In the genomic region with DNA sequence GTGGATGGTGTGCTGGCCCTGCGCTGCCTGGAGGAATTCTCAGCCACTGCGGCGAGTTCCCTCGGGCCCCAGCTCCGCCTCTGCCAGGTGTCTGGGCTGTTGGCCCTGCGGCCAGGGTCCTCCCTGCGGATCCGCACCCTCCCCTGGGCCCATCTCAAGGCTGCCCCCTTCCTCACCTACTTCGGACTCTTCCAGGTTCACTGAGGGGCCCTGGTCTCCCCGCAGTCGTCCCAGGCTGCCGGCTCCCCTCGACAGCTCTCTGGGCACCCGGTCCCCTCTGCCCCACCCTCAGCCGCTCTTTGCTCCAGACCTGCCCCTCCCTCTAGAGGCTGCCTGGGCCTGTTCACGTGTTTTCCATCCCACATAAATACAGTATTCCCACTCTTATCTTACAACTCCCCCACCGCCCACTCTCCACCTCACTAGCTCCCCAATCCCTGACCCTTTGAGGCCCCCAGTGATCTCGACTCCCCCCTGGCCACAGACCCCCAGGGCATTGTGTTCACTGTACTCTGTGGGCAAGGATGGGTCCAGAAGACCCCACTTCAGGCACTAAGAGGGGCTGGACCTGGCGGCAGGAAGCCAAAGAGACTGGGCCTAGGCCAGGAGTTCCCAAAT, we compare ENCODE assay signal across 11 cellular contexts. TPM values are rescaled to one million over a fixed set of nuclear protein-coding genes. Genes with fewer than 3 reads are reported as not detected.
A peak's percentile ranks its signal among the peaks of the same experiment; 100 is the strongest.
DNase-seq lines count a peak whose midpoint lies in the region; ATAC-seq, FAIRE-seq and TF ChIP-seq lines count a peak whose summit lies in the region.
"Had no signal": no experiment of that assay in that cellular context is flagged by ENCODE, and none has a peak within 500 bp of the region (broad histone marks: within the 10 kb centered on the region; RNA-seq: fewer than 3 reads in every experiment).

No MANE protein-coding gene starts in this region.

- TF ChIP-seq CTCF in GM23338 (conservative IDR thresholded peaks at IDR 0.05; ENCODE audit: low read depth in 2 of 2) = no peak
- TF ChIP-seq CTCF in GM12878 (IDR thresholded peaks at IDR 0.05 in 2 of 3, conservative IDR thresholded peaks at IDR 0.05 in 1 of 3; ENCODE audit: control insufficient read depth in 2 of 3, extremely low read depth in 1 of 3, insufficient read depth in 1 of 3, low read depth in 3 of 3, low read length in 3 of 3) = no peak
- no peak for TF ChIP-seq CTCF in left lung (IDR thresholded peaks at IDR 0.05)
- TF ChIP-seq CTCF in spleen (IDR thresholded peaks at IDR 0.05 in 8 of 11, conservative IDR thresholded peaks at IDR 0.05 in 3 of 11) = no peak

- POLR2A ChIA-PET in GM12878 (lab: Charles Lee) = interaction anchor here (0.5 to 4.2 kb wide), 5 partner anchors 27 to 317 kb away, joined by 3 to 36 read pairs (median 7); a partner anchor contains a TSS
- POLR2A ChIA-PET in naive thymus-derived CD8-positive, alpha-beta T cell (lab: Charles Lee) = interaction anchor here (0.8 to 2.7 kb wide), 4 partner anchors 8 to 120 kb away, joined by 3 to 14 read pairs (median 4); a partner anchor contains a TSS

- no peak for TF ChIP-seq RAD21 in GM12878 (IDR thresholded peaks at IDR 0.05; ENCODE audit: insufficient read depth, low read depth, low read length)

- DNase-seq in GM23338 (ENCODE audit: low spot score) (peak; percentile 54), GM12878 (ENCODE audit: low read depth, low spot score) (no peak), left lung (no peak), spleen (no peak), head of caudate nucleus (no peak), pons (ENCODE audit: low spot score) (no peak)
- no peak for DNase-seq in naive thymus-derived CD8-positive, alpha-beta T cell
- DNase-seq: CD8-positive, alpha-beta T cell; stimulated activated CD4-positive, alpha-beta T cell treated with anti-CD3 and anti-CD28 coated beads, Interleukin-1b, Interleukin-23, amount 100 ng/mL, for 48 hours had no signal

- SMC1A ChIA-PET in GM12878 (lab: Charles Lee; ENCODE audit: uncharacterized antibody, unreplicated experiment) = interaction anchor here (0.7 to 4.9 kb wide), 11 partner anchors 16 to 121 kb away, joined by 3 to 35 read pairs (median 4); a partner anchor contains a TSS

- RAD21 ChIA-PET in GM12878 (lab: Charles Lee; ENCODE audit: unreplicated experiment) = interaction anchor here (1.1 to 4.9 kb wide), 4 partner anchors 10 to 202 kb away, joined by 3 to 84 read pairs (median 18); a partner anchor contains a TSS

- ATAC-seq in GM23338 (peak; percentile 2), GM12878 (no peak), left lung (no peak), HG02938 (IDR thresholded peaks at IDR 0.05; ENCODE audit: unreplicated experiment) (no peak)
- ATAC-seq in naive thymus-derived CD8-positive, alpha-beta T cell = no peak
- ATAC-seq: CD8-positive, alpha-beta T cell had no signal

- peaks cover 24% of the 10 kb centered on the region for H3K27me3 Mint-ChIP-seq in GM23338 (ENCODE audit: insufficient read depth, low read depth, poor library complexity)
- no peaks in the 10 kb centered on the region for H3K27me3 Mint-ChIP-seq in naive thymus-derived CD8-positive, alpha-beta T cell
- H3K27me3 Mint-ChIP-seq: stimulated activated naive CD8-positive, alpha-beta T cell treated with anti-CD3 and anti-CD28 coated beads, Interleukin-15, amount 100 ng/mL, for 72 hours had no signal

- CTCF ChIA-PET in GM12878 (lab: Yijun Ruan, JAX) = interaction anchor here (0.8 to 6.2 kb wide), 5 partner anchors 11 to 201 kb away, joined by 3 to 192 read pairs (median 17); a partner anchor contains a TSS

- in situ Hi-C loops in GM12878 (cut with MboI) = loop anchor here (25.0 kb wide), 1 partner anchor 520 kb away; a partner anchor contains a TSS

- TF ChIP-seq EP300 in GM12878 (IDR thresholded peaks at IDR 0.05; ENCODE audit: borderline replicate concordance in 1 of 2, control insufficient read depth in 1 of 2, low read depth in 2 of 2, low read length in 2 of 2) = no peak

- H3K9ac ChIP-seq in GM12878 (ENCODE audit: control insufficient read depth, insufficient read depth, low read length) = peak overlapping the region; percentile 70

- H3K9me3 ChIP-seq in GM12878 (replicated peaks; ENCODE audit: control insufficient read depth, insufficient read depth, low read length) (no peaks in the 10 kb centered on the region), left lung (no peaks in the 10 kb centered on the region), spleen (no peaks in the 10 kb centered on the region)

- H3K9me3 Mint-ChIP-seq in GM23338 = no peaks in the 10 kb centered on the region
- H3K9me3 Mint-ChIP-seq in naive thymus-derived CD8-positive, alpha-beta T cell = no peaks in the 10 kb centered on the region
- H3K9me3 Mint-ChIP-seq: CD8-positive, alpha-beta T cell; stimulated activated naive CD8-positive, alpha-beta T cell treated with anti-CD3 and anti-CD28 coated beads, Interleukin-15, amount 100 ng/mL, for 72 hours had no signal

- BruUV-seq in GM12878 (replicated peaks; lab: Mats Ljungman, UMichigan) = no TSS peak

- H3K4me3 ChIP-seq in GM23338 = peak overlapping the region; percentile 41
- no peak overlapping the region for H3K4me3 ChIP-seq in GM12878
- peak overlapping the region in 1 of 2 donors; percentile 82 for H3K4me3 ChIP-seq in left lung
- H3K4me3 ChIP-seq in spleen = peak overlapping the region in 1 of 8 donors; percentile 92

- no peaks in the 10 kb centered on the region for H3K36me3 ChIP-seq in GM23338 (ENCODE audit: insufficient read depth)
- H3K36me3 ChIP-seq in GM12878 (ENCODE audit: control insufficient read depth in 2 of 2, insufficient read depth in 2 of 2, low read length in 1 of 2) = no peaks in the 10 kb centered on the region
- H3K36me3 ChIP-seq in left lung = peaks cover 0 to 9% of the 10 kb centered on the region in 2 donors
- peaks cover 0 to 28% (median 0%) of the 10 kb centered on the region in 6 donors for H3K36me3 ChIP-seq in spleen

- H3K9me2 ChIP-seq in GM23338 (ENCODE audit: insufficient read depth) = no peaks in the 10 kb centered on the region

- TF ChIP-seq POLR2A in GM12878 (IDR thresholded peaks at IDR 0.05; ENCODE audit: low read depth, low read length) (no peak), spleen (IDR thresholded peaks at IDR 0.05) (no peak)

- H3K36me3 Mint-ChIP-seq in GM23338 (ENCODE audit: low read depth) = peaks cover under 1% of the 10 kb centered on the region; the same call in 1 of the 3 replicates
- H3K36me3 Mint-ChIP-seq in naive thymus-derived CD8-positive, alpha-beta T cell = peaks cover 0 to 11% (median 0%) of the 10 kb centered on the region in 3 donors

- H3K4me1 Mint-ChIP-seq in GM23338 = peaks cover 50% of the 10 kb centered on the region
- peaks cover 46 to 77% (median 72%) of the 10 kb centered on the region in 4 donors for H3K4me1 Mint-ChIP-seq in naive thymus-derived CD8-positive, alpha-beta T cell

- H3K4me2 ChIP-seq in GM23338 = peak overlapping the region; percentile 80
- H3K4me2 ChIP-seq in GM12878 (ENCODE audit: control insufficient read depth, insufficient read depth) = peak overlapping the region; percentile 92; the same call in 1 of the 2 replicates

- peak overlapping the region; percentile 10; the same call in 1 of the 3 replicates for H3K4me3 Mint-ChIP-seq in GM23338
- peak overlapping the region in 2 of 10 donors; percentile 6 to 75 for H3K4me3 Mint-ChIP-seq in naive thymus-derived CD8-positive, alpha-beta T cell

- H3K27me3 ChIP-seq in GM23338 (ENCODE audit: insufficient read depth) (no peaks in the 10 kb centered on the region), GM12878 (replicated peaks in 1 of 2; ENCODE audit: control insufficient read depth in 2 of 2, insufficient read depth in 2 of 2, low read length in 1 of 2) (no peaks in the 10 kb centered on the region), left lung (no peaks in the 10 kb centered on the region), spleen (replicated peaks in 1 of 7) (no peaks in the 10 kb centered on the region)

- peaks cover 37% of the 10 kb centered on the region for H3K4me1 ChIP-seq in GM23338 (ENCODE audit: insufficient read depth)
- H3K4me1 ChIP-seq in GM12878 (ENCODE audit: control insufficient read depth, insufficient read depth, low read length) = peaks cover 49% of the 10 kb centered on the region
- H3K4me1 ChIP-seq in left lung = peaks cover 32 to 71% of the 10 kb centered on the region in 2 donors
- peaks cover 30 to 95% (median 66%) of the 10 kb centered on the region in 6 donors for H3K4me1 ChIP-seq in spleen

- H2AFZ ChIP-seq in GM23338 (peak overlapping the region; percentile 91), GM12878 (ENCODE audit: control insufficient read depth, low read depth, low read length) (no peak overlapping the region; the same call in 1 of the 2 replicates)

- FAIRE-seq in GM12878 (lab: Jason Lieb, UNC) = no peak

- intact Hi-C loops in GM12878 (cut with micrococcal nuclease; ENCODE audit: unreplicated experiment) = no loop called here
- intact Hi-C loops in left lung (cut with DNase I) = no loop called here
- intact Hi-C loops in spleen (cut with DNase I; ENCODE audit: low total_unique reads) = no loop called here
- intact Hi-C loops in head of caudate nucleus (cut with DNase I) = no loop called here

- H4K20me1 ChIP-seq in GM23338 (replicated peaks; ENCODE audit: insufficient read depth) (no peaks in the 10 kb centered on the region), GM12878 (ENCODE audit: control insufficient read depth, insufficient read depth) (no peaks in the 10 kb centered on the region)

- H3F3A ChIP-seq in GM23338 (replicated peaks; ENCODE audit: low read depth) = peaks cover 20% of the 10 kb centered on the region

- H3K79me2 ChIP-seq in GM23338 (replicated peaks; ENCODE audit: insufficient read depth) (peaks cover 3% of the 10 kb centered on the region), GM12878 (ENCODE audit: control insufficient read depth, insufficient read depth, low read length) (peaks cover 9% of the 10 kb centered on the region)

- no peak overlapping the region for H3K27ac Mint-ChIP-seq in GM23338
- H3K27ac Mint-ChIP-seq in naive thymus-derived CD8-positive, alpha-beta T cell = peak overlapping the region in 4 of 10 donors; percentile 6 to 83 (median 48)

- H3K27ac ChIP-seq in GM23338 (ENCODE audit: low read depth) = no peak overlapping the region
- H3K27ac ChIP-seq in GM12878 (ENCODE audit: control insufficient read depth, insufficient read depth) = peak overlapping the region; percentile 84; the same call in 1 of the 2 replicates
- peak overlapping the region; percentile 93 to 97 for H3K27ac ChIP-seq in left lung
- peak overlapping the region; percentile 81 to 98 (median 94) for H3K27ac ChIP-seq in spleen

- WGBS in GM12878 (ENCODE audit: insufficient coverage, insufficient replicate concordance, low lambda C conversion rate, missing lambda C conversion rate) = 66% methylated on average over 18 of the region's 19 CpGs
- 73 to 80% (median 77%) methylated on average over 17 to 19 of the region's 19 CpGs for WGBS in spleen, 5 donors

RNA-seq across cellular contexts. Expression of a gene that starts 1.3 kb away (rescaled TPM):
- 1.5 TPM in 1 of 2 replicates, not detected in the other for total RNA-seq in GM23338 (2014; rRNA removed; shearing (Covaris generic))
- 1.9 and 2.2 TPM in 2 replicates for polyA plus RNA-seq in GM23338 (2016; fragmentation: Nextera tagmentation; extraction: Ambion mirVana)
- total RNA-seq in GM12878 (2013; cell fraction: nucleolus; rRNA removed) = 13.9 and 18.6 TPM in 2 replicates
- 7.6 and 9.3 TPM in 2 replicates for total RNA-seq in GM12878 (2014; rRNA removed)
- total RNA-seq in GM12878 (2014; rRNA removed; fragmentation: Illumina TruSeq; extraction: Trizol) = 6.0 and 6.1 TPM in 2 replicates
- total RNA-seq in GM12878 (2021) = 14.5 and 14.6 TPM in 2 replicates
- 7.1 TPM for polyA plus RNA-seq in GM12878 (2011; ENCODE audit: low read depth)
- 10.0 and 11.3 TPM in 2 replicates for polyA plus RNA-seq in GM12878 (2011; rRNA removed)
- polyA plus RNA-seq in GM12878 (2011; cell fraction: cytosol; rRNA removed) = 9.6 and 11.2 TPM in 2 replicates
- polyA plus RNA-seq in GM12878 (2011; cell fraction: nucleus; rRNA removed) = 39.8 and 46.6 TPM in 2 replicates
- 7.7 and 8.9 TPM in 2 replicates for polyA plus RNA-seq in GM12878 (2012)
- polyA plus RNA-seq in GM12878 (2014; fragmentation: Illumina TruSeq; extraction: Trizol) = 10.0 and 10.8 TPM in 2 replicates
- under 1 TPM; 0.56 to 0.84 TPM for polyA plus RNA-seq in GM12878 (2014; fragmentation: Nextera tagmentation; extraction: Ambion mirVana)
- 10.7 and 12.1 TPM in 2 replicates for polyA plus RNA-seq in GM12878 (2014; rRNA removed)
- 10 to 100 TPM in 1 of 2 experiments, 1 to 10 TPM in 1; 9.4 to 10.2 TPM for polyA plus RNA-seq in GM12878 (2016; fragmentation: Nextera tagmentation; extraction: Ambion mirVana)
- polyA minus RNA-seq in GM12878 (2011; rRNA and poly(A)+ RNA removed) = 5.6 and 6.7 TPM in 2 replicates
- 2.2 and 4.0 TPM in 2 replicates for polyA minus RNA-seq in GM12878 (2011; cell fraction: cytosol; rRNA and poly(A)+ RNA removed)
- 10.5 and 14.1 TPM in 2 replicates for polyA minus RNA-seq in GM12878 (2011; cell fraction: nucleus; rRNA and poly(A)+ RNA removed)
- 10 to 100 TPM; 79.2 to 87.4 TPM for total RNA-seq in left lung
- 10 to 100 TPM; 14.5 to 54.0 (median 31.6) TPM for total RNA-seq in spleen
- 10 to 100 TPM; 19.9 to 23.4 (median 20.5) TPM for polyA plus RNA-seq in spleen
- 1 to 10 TPM; 2.9 to 3.0 TPM for total RNA-seq in naive thymus-derived CD8-positive, alpha-beta T cell
- 1 to 10 TPM; 1.2 to 3.7 (median 2.1) TPM for polyA plus RNA-seq in naive thymus-derived CD8-positive, alpha-beta T cell

RNA-seq across cellular contexts. Expression of a gene that starts 4.5 kb away (rescaled TPM):
- total RNA-seq in GM23338 (2014; rRNA removed; shearing (Covaris generic)) = 125 and 138 TPM in 2 replicates
- polyA plus RNA-seq in GM23338 (2016; fragmentation: Nextera tagmentation; extraction: Ambion mirVana) (5.5 and 6.5 TPM in 2 replicates), GM12878 (2011; rRNA removed) (74.0 and 99.9 TPM in 2 replicates), GM12878 (2014; fragmentation: Illumina TruSeq; extraction: Trizol) (113 and 134 TPM in 2 replicates), GM12878 (2014; fragmentation: Nextera tagmentation; extraction: Ambion mirVana) (1 to 10 TPM; 1.8 TPM), GM12878 (2014; rRNA removed) (78.3 and 81.9 TPM in 2 replicates), GM12878 (2016; fragmentation: Nextera tagmentation; extraction: Ambion mirVana) (1 to 10 TPM; 5.1 to 6.5 TPM), spleen (10 to 100 TPM; 43.1 to 52.7 (median 45.6) TPM)
- total RNA-seq in GM12878 (2013; cell fraction: nucleolus; rRNA removed) = 41.1 and 48.2 TPM in 2 replicates
- total RNA-seq in GM12878 (2014; rRNA removed) (88.4 and 88.8 TPM in 2 replicates), GM12878 (2014; rRNA removed; fragmentation: Illumina TruSeq; extraction: Trizol) (77.5 and 78.4 TPM in 2 replicates), GM12878 (2021) (67.0 and 72.8 TPM in 2 replicates), left lung (10 to 100 TPM; 43.5 to 48.6 TPM), spleen (10 to 100 TPM; 36.3 to 71.7 (median 42.9) TPM)
- polyA plus RNA-seq in GM12878 (2011; ENCODE audit: low read depth) = 52.4 TPM
- 86.2 and 87.5 TPM in 2 replicates for polyA plus RNA-seq in GM12878 (2011; cell fraction: cytosol; rRNA removed)
- 122 and 132 TPM in 2 replicates for polyA plus RNA-seq in GM12878 (2011; cell fraction: nucleus; rRNA removed)
- 28.4 and 30.1 TPM in 2 replicates for polyA plus RNA-seq in GM12878 (2012)
- 65.7 and 76.4 TPM in 2 replicates for polyA minus RNA-seq in GM12878 (2011; rRNA and poly(A)+ RNA removed)
- polyA minus RNA-seq in GM12878 (2011; cell fraction: cytosol; rRNA and poly(A)+ RNA removed) = 27.5 and 33.0 TPM in 2 replicates
- 16.3 and 29.1 TPM in 2 replicates for polyA minus RNA-seq in GM12878 (2011; cell fraction: nucleus; rRNA and poly(A)+ RNA removed)
- total RNA-seq in naive thymus-derived CD8-positive, alpha-beta T cell = 10 to 100 TPM; 48.0 to 56.8 TPM
- polyA plus RNA-seq in naive thymus-derived CD8-positive, alpha-beta T cell = 10 to 100 TPM; 13.8 to 14.1 (median 14.0) TPM

RNA-seq across cellular contexts. Expression of a gene that starts 8.4 kb away (rescaled TPM):
- 1.6 and 6.0 TPM in 2 replicates for total RNA-seq in GM23338 (2014; rRNA removed; shearing (Covaris generic))
- 3.5 and 5.1 TPM in 2 replicates for polyA plus RNA-seq in GM23338 (2016; fragmentation: Nextera tagmentation; extraction: Ambion mirVana)
- total RNA-seq in GM12878 (2013; cell fraction: nucleolus; rRNA removed) = 1.0 TPM in 2 replicates
- total RNA-seq in GM12878 (2014; rRNA removed) = 4.3 and 5.8 TPM in 2 replicates
- 2.9 and 3.2 TPM in 2 replicates for total RNA-seq in GM12878 (2014; rRNA removed; fragmentation: Illumina TruSeq; extraction: Trizol)
- 6.7 and 7.0 TPM in 2 replicates for total RNA-seq in GM12878 (2021)
- 3.0 TPM for polyA plus RNA-seq in GM12878 (2011; ENCODE audit: low read depth)
- 1.3 and 2.5 TPM in 2 replicates for polyA plus RNA-seq in GM12878 (2011; rRNA removed)
- 3.5 and 4.0 TPM in 2 replicates for polyA plus RNA-seq in GM12878 (2011; cell fraction: cytosol; rRNA removed)
- 1.2 and 1.8 TPM in 2 replicates for polyA plus RNA-seq in GM12878 (2011; cell fraction: nucleus; rRNA removed)
- polyA plus RNA-seq in GM12878 (2012) = 4.3 and 7.2 TPM in 2 replicates
- polyA plus RNA-seq in GM12878 (2014; fragmentation: Illumina TruSeq; extraction: Trizol) = 1.1 and 2.6 TPM in 2 replicates
- polyA plus RNA-seq in GM12878 (2014; fragmentation: Nextera tagmentation; extraction: Ambion mirVana) = under 1 TPM; 0.32 to 0.53 TPM
- polyA plus RNA-seq in GM12878 (2014; rRNA removed) = 5.0 and 5.1 TPM in 2 replicates
- 1 to 10 TPM; 1.2 to 1.6 TPM for polyA plus RNA-seq in GM12878 (2016; fragmentation: Nextera tagmentation; extraction: Ambion mirVana)
- 0.62 and 2.3 TPM in 2 replicates for polyA minus RNA-seq in GM12878 (2011; rRNA and poly(A)+ RNA removed)
- polyA minus RNA-seq in GM12878 (2011; cell fraction: cytosol; rRNA and poly(A)+ RNA removed) = 0.94 TPM in 1 of 2 replicates, not detected in the other
- not detected in 2 replicates for polyA minus RNA-seq in GM12878 (2011; cell fraction: nucleus; rRNA and poly(A)+ RNA removed)
- 10 to 100 TPM; 48.5 to 50.5 TPM for total RNA-seq in left lung
- total RNA-seq in spleen = 10 to 100 TPM; 37.4 to 64.6 (median 60.5) TPM
- polyA plus RNA-seq in spleen = 10 to 100 TPM; 46.5 to 65.0 (median 49.3) TPM
- 10 to 100 TPM; 25.7 to 26.6 TPM for total RNA-seq in naive thymus-derived CD8-positive, alpha-beta T cell
- 10 to 100 TPM; 19.3 to 28.6 (median 25.8) TPM for polyA plus RNA-seq in naive thymus-derived CD8-positive, alpha-beta T cell

RNA-seq across cellular contexts. Expression of a gene that starts 22.2 kb away (rescaled TPM):
- 0.62 TPM in 1 of 2 replicates, not detected in the other for total RNA-seq in GM23338 (2014; rRNA removed; shearing (Covaris generic))
- polyA plus RNA-seq in GM23338 (2016; fragmentation: Nextera tagmentation; extraction: Ambion mirVana) (not detected in 2 replicates), GM12878 (2011; rRNA removed) (2.7 and 6.9 TPM in 2 replicates), GM12878 (2014; fragmentation: Illumina TruSeq; extraction: Trizol) (3.0 and 6.1 TPM in 2 replicates), GM12878 (2014; fragmentation: Nextera tagmentation; extraction: Ambion mirVana) (1 to 10 TPM; 3.7 to 5.0 TPM), GM12878 (2014; rRNA removed) (4.2 and 4.3 TPM in 2 replicates), GM12878 (2016; fragmentation: Nextera tagmentation; extraction: Ambion mirVana) (1 to 10 TPM; 3.2 to 3.9 TPM), spleen (100 to 1,000 TPM in 1 of 3 donors, 10 to 100 TPM in 2; 52.5 to 236 (median 86.1) TPM)
- 2.3 and 4.1 TPM in 2 replicates for total RNA-seq in GM12878 (2013; cell fraction: nucleolus; rRNA removed)
- total RNA-seq in GM12878 (2014; rRNA removed) (2.6 and 3.4 TPM in 2 replicates), GM12878 (2014; rRNA removed; fragmentation: Illumina TruSeq; extraction: Trizol) (3.7 TPM in 2 replicates), GM12878 (2021) (2.6 and 3.2 TPM in 2 replicates), left lung (100 to 1,000 TPM; 305 to 427 TPM), spleen (100 to 1,000 TPM; 177 to 387 (median 271) TPM)
- polyA plus RNA-seq in GM12878 (2011; ENCODE audit: low read depth) = 4.0 TPM
- polyA plus RNA-seq in GM12878 (2011; cell fraction: cytosol; rRNA removed) = 6.2 and 6.4 TPM in 2 replicates
- 3.3 and 6.3 TPM in 2 replicates for polyA plus RNA-seq in GM12878 (2011; cell fraction: nucleus; rRNA removed)
- polyA plus RNA-seq in GM12878 (2012) = 7.1 and 7.6 TPM in 2 replicates
- 1.8 and 3.2 TPM in 2 replicates for polyA minus RNA-seq in GM12878 (2011; rRNA and poly(A)+ RNA removed)
- 2.0 and 4.3 TPM in 2 replicates for polyA minus RNA-seq in GM12878 (2011; cell fraction: cytosol; rRNA and poly(A)+ RNA removed)
- 2.5 and 11.0 TPM in 2 replicates for polyA minus RNA-seq in GM12878 (2011; cell fraction: nucleus; rRNA and poly(A)+ RNA removed)
- total RNA-seq in naive thymus-derived CD8-positive, alpha-beta T cell = 1 to 10 TPM; 4.4 to 4.6 TPM
- polyA plus RNA-seq in naive thymus-derived CD8-positive, alpha-beta T cell = under 1 TPM; 0.15 to 0.59 (median 0.31) TPM

RNA-seq across cellular contexts. Expression of a gene that starts 26.4 kb away (rescaled TPM):
- 196 and 216 TPM in 2 replicates for total RNA-seq in GM23338 (2014; rRNA removed; shearing (Covaris generic))
- polyA plus RNA-seq in GM23338 (2016; fragmentation: Nextera tagmentation; extraction: Ambion mirVana) = 65.1 and 65.8 TPM in 2 replicates
- total RNA-seq in GM12878 (2013; cell fraction: nucleolus; rRNA removed) = 51.1 and 59.2 TPM in 2 replicates
- 91.5 and 95.2 TPM in 2 replicates for total RNA-seq in GM12878 (2014; rRNA removed)
- total RNA-seq in GM12878 (2014; rRNA removed; fragmentation: Illumina TruSeq; extraction: Trizol) = 68.8 and 69.2 TPM in 2 replicates
- total RNA-seq in GM12878 (2021) = 44.3 and 52.7 TPM in 2 replicates
- polyA plus RNA-seq in GM12878 (2011; ENCODE audit: low read depth) = 36.3 TPM
- polyA plus RNA-seq in GM12878 (2011; rRNA removed) = 67.0 and 98.8 TPM in 2 replicates
- 169 and 174 TPM in 2 replicates for polyA plus RNA-seq in GM12878 (2011; cell fraction: cytosol; rRNA removed)
- 82.8 and 91.1 TPM in 2 replicates for polyA plus RNA-seq in GM12878 (2011; cell fraction: nucleus; rRNA removed)
- polyA plus RNA-seq in GM12878 (2012) = 37.5 and 41.5 TPM in 2 replicates
- polyA plus RNA-seq in GM12878 (2014; fragmentation: Illumina TruSeq; extraction: Trizol) = 130 and 138 TPM in 2 replicates
- polyA plus RNA-seq in GM12878 (2014; fragmentation: Nextera tagmentation; extraction: Ambion mirVana) = 10 to 100 TPM in 1 of 2 experiments, 1 to 10 TPM in 1; 3.6 to 11.6 TPM
- 64.4 and 78.9 TPM in 2 replicates for polyA plus RNA-seq in GM12878 (2014; rRNA removed)
- polyA plus RNA-seq in GM12878 (2016; fragmentation: Nextera tagmentation; extraction: Ambion mirVana) = 10 to 100 TPM; 78.9 to 80.1 TPM
- 83.3 and 99.3 TPM in 2 replicates for polyA minus RNA-seq in GM12878 (2011; rRNA and poly(A)+ RNA removed)
- polyA minus RNA-seq in GM12878 (2011; cell fraction: cytosol; rRNA and poly(A)+ RNA removed) = 14.3 and 16.9 TPM in 2 replicates
- polyA minus RNA-seq in GM12878 (2011; cell fraction: nucleus; rRNA and poly(A)+ RNA removed) = 11.2 and 24.4 TPM in 2 replicates
- total RNA-seq in left lung = 10 to 100 TPM; 81.4 to 87.5 TPM
- total RNA-seq in spleen = 100 to 1,000 TPM in 1 of 7 donors, 10 to 100 TPM in 6; 35.5 to 163 (median 51.2) TPM
- 10 to 100 TPM; 42.7 to 73.0 (median 59.5) TPM for polyA plus RNA-seq in spleen
- total RNA-seq in naive thymus-derived CD8-positive, alpha-beta T cell = 10 to 100 TPM; 25.6 to 31.8 TPM
- polyA plus RNA-seq in naive thymus-derived CD8-positive, alpha-beta T cell = 10 to 100 TPM; 33.9 to 48.9 (median 41.3) TPM
